Comparison of ENCODE assay signal across 11 cellular contexts in genomic region chr1:225812488-225813249, GRCh38. TPM values are rescaled to one million over a fixed set of nuclear protein-coding genes. Genes with fewer than 3 reads are reported as not detected.
DNase-seq lines count a peak whose midpoint lies in the region; FAIRE-seq and TF ChIP-seq lines count a peak whose summit lies in the region.
"Had no signal": no experiment of that assay in that cellular context is flagged by ENCODE, and none has a peak within 500 bp of the region (broad histone marks: within the 10 kb centered on the region; RNA-seq: fewer than 3 reads in every experiment).

No MANE protein-coding gene starts in this region.

- H3K27me3 ChIP-seq in GM23248 (replicated peaks; ENCODE audit: insufficient read depth), result no peaks in the 10 kb centered on the region
- H3K27me3 ChIP-seq in hepatocyte, result no peaks in the 10 kb centered on the region
- no peaks in the 10 kb centered on the region for H3K27me3 ChIP-seq in skeletal muscle tissue (ENCODE audit: control insufficient read depth in 3 of 3, insufficient read depth in 3 of 3, low read length in 3 of 3)

- H4K20me1 ChIP-seq in GM23248 (ENCODE audit: insufficient read depth) (no peaks in the 10 kb centered on the region), hepatocyte (ENCODE audit: insufficient read depth, poor library complexity, severe bottlenecking) (no peaks in the 10 kb centered on the region)

- in situ Hi-C loops in GM23248 (cut with MboI), result no loop called here

- DNase-seq in GM23248 (peak; percentile 41), SK-N-MC (ENCODE audit: low read depth, low spot score) (no peak), hepatocyte (ENCODE audit: low spot score) (no peak), HT-29 (ENCODE audit: low spot score) (no peak), H54 (ENCODE audit: insufficient read length, low spot score) (no peak), NCI-H187 (lab: John Stamatoyannopoulos, UW) (no peak), HPDE6-E6E7 (ENCODE audit: extremely low spot score) (no peak)
- DNase-seq: activated CD4-positive, alpha-beta T cell treated with anti-CD3 and anti-CD28 coated beads, Interleukin-2, amount 50 U/mL, for 48 hours; naive thymus-derived CD4-positive, alpha-beta T cell; SK-N-SH had no signal

- TF ChIP-seq CTCF in hepatocyte (IDR thresholded peaks at IDR 0.05; ENCODE audit: poor library complexity), result no peak

- H2AFZ ChIP-seq in GM23248 (peak overlapping the region; percentile 79), hepatocyte (no peak overlapping the region)

- no peak for TF ChIP-seq POLR2A in H54 (IDR thresholded peaks at IDR 0.05; ENCODE audit: low read depth, low read length)

- H3K9me2 ChIP-seq in GM23248 (ENCODE audit: insufficient read depth) (no peaks in the 10 kb centered on the region), hepatocyte (replicated peaks; ENCODE audit: insufficient read depth) (no peaks in the 10 kb centered on the region)
- H3K9me2 ChIP-seq: SK-N-SH had no signal

- peak overlapping the region; percentile 52; the same call in 1 of the 2 replicates for H3K9ac ChIP-seq in GM23248
- no peak overlapping the region for H3K9ac ChIP-seq in SK-N-MC (ENCODE audit: insufficient read length)
- H3K9ac ChIP-seq in skeletal muscle tissue (ENCODE audit: low read depth in 1 of 3, low read length in 3 of 3), result peak overlapping the region in 2 of 3 donors; percentile 14 to 58
- H3K9ac ChIP-seq: SK-N-SH had no signal

- peaks cover 37% of the 10 kb centered on the region for H3F3A ChIP-seq in GM23248 (ENCODE audit: insufficient read depth)

- H3K36me3 ChIP-seq in GM23248 (ENCODE audit: low read depth) (no peaks in the 10 kb centered on the region), SK-N-MC (ENCODE audit: insufficient read depth, low read length) (no peaks in the 10 kb centered on the region), hepatocyte (replicated peaks; ENCODE audit: insufficient read depth, low read depth) (no peaks in the 10 kb centered on the region), skeletal muscle tissue (ENCODE audit: control insufficient read depth in 3 of 3, insufficient read depth in 3 of 3, low read length in 3 of 3) (peaks cover 0 to 3% (median 0%) of the 10 kb centered on the region in 3 donors)

- no peaks in the 10 kb centered on the region for H3K9me3 ChIP-seq in GM23248 (ENCODE audit: low read depth)
- H3K9me3 ChIP-seq in SK-N-MC (ENCODE audit: low read depth, low read length), result no peaks in the 10 kb centered on the region
- no peaks in the 10 kb centered on the region for H3K9me3 ChIP-seq in hepatocyte (ENCODE audit: low read depth)
- no peaks in the 10 kb centered on the region for H3K9me3 ChIP-seq in skeletal muscle tissue (ENCODE audit: control insufficient read depth in 3 of 3, low read length in 3 of 3)
- H3K9me3 ChIP-seq: SK-N-SH had no signal

- WGBS in GM23248 (ENCODE audit: low coverage in 1 of 2, low lambda C conversion rate in 2 of 2, missing lambda C conversion rate in 2 of 2), 2 experiments, result 57 to 59% methylated on average over 8 of the region's 8 CpGs
- WGBS in hepatocyte (ENCODE audit: low lambda C conversion rate, missing lambda C conversion rate), result 91% methylated on average over 8 of the region's 8 CpGs

- H3K79me2 ChIP-seq in GM23248 (ENCODE audit: insufficient read depth) (no peaks in the 10 kb centered on the region), hepatocyte (peaks cover 56% of the 10 kb centered on the region)

- H3K4me3 ChIP-seq in GM23248, result no peak overlapping the region
- H3K4me3 ChIP-seq in SK-N-MC, result peak overlapping the region; percentile 80; the same call in 1 of the 2 replicates
- H3K4me3 ChIP-seq in hepatocyte, result no peak overlapping the region
- peak overlapping the region; percentile 77 to 89 (median 86) for H3K4me3 ChIP-seq in skeletal muscle tissue (ENCODE audit: low read length in 3 of 3)

- peak overlapping the region; percentile 43 for H3K4me2 ChIP-seq in GM23248 (ENCODE audit: unreplicated experiment)
- H3K4me2 ChIP-seq in hepatocyte, result peak overlapping the region; percentile 38

- H3K27ac ChIP-seq in GM23248 (peak overlapping the region; percentile 63), SK-N-MC (peak overlapping the region; percentile 78; the same call in 1 of the 2 replicates), hepatocyte (peak overlapping the region; percentile 54), skeletal muscle tissue (ENCODE audit: low read depth, low read length) (peak overlapping the region; percentile 61)

- no peak for FAIRE-seq in H54 (lab: Jason Lieb, UNC)

- H3K4me1 ChIP-seq in GM23248 (ENCODE audit: insufficient read depth) (peaks cover 47% of the 10 kb centered on the region), hepatocyte (ENCODE audit: insufficient read depth) (peaks cover 45% of the 10 kb centered on the region), skeletal muscle tissue (ENCODE audit: control insufficient read depth in 3 of 3, insufficient read depth in 3 of 3, low read length in 3 of 3) (peaks cover 69 to 73% (median 72%) of the 10 kb centered on the region in 3 donors)

RNA-seq across cellular contexts. Expression of gene EPHX1, which starts 2.7 kb away (rescaled TPM):
- 18.2 and 21.9 TPM in 2 replicates for total RNA-seq in GM23248 (2014; rRNA removed; shearing (Covaris generic))
- polyA plus RNA-seq in GM23248 (2016; fragmentation: Nextera tagmentation; extraction: Ambion mirVana) (16.6 and 17.0 TPM in 2 replicates), hepatocyte (102 and 138 TPM in 2 replicates)
- total RNA-seq in hepatocyte (122 and 133 TPM in 2 replicates), skeletal muscle tissue (13.0 TPM)
- 54.2 and 64.2 TPM in 2 replicates for total RNA-seq in HT-29 (2014; rRNA removed; shearing (Covaris generic))

RNA-seq across cellular contexts. Expression of gene SRP9, which starts 35.0 kb away (rescaled TPM):
- 321 and 446 TPM in 2 replicates for total RNA-seq in GM23248 (2014; rRNA removed; shearing (Covaris generic))
- polyA plus RNA-seq in GM23248 (2016; fragmentation: Nextera tagmentation; extraction: Ambion mirVana), result 415 and 419 TPM in 2 replicates
- total RNA-seq in hepatocyte, result 414 and 445 TPM in 2 replicates
- 309 and 360 TPM in 2 replicates for polyA plus RNA-seq in hepatocyte
- 139 TPM for total RNA-seq in skeletal muscle tissue
- 149 and 150 TPM in 2 replicates for total RNA-seq in HT-29 (2014; rRNA removed; shearing (Covaris generic))

Comparison
In these comparisons a context has a peak if more than half of its experiments do, and no peak if none do; other contexts are left out.
1. H3K4me3 ChIP-seq: peak in SK-N-MC (single experiment) and skeletal muscle tissue (3 of 3); none in GM23248 (single experiment) and hepatocyte (single experiment).
2. Peak in every context shown above with its lines, with median percentiles within 50 percentile points of each other: H3K27ac ChIP-seq.